Comparison of ENCODE assay signal across 8 cellular contexts in the genomic region with DNA sequence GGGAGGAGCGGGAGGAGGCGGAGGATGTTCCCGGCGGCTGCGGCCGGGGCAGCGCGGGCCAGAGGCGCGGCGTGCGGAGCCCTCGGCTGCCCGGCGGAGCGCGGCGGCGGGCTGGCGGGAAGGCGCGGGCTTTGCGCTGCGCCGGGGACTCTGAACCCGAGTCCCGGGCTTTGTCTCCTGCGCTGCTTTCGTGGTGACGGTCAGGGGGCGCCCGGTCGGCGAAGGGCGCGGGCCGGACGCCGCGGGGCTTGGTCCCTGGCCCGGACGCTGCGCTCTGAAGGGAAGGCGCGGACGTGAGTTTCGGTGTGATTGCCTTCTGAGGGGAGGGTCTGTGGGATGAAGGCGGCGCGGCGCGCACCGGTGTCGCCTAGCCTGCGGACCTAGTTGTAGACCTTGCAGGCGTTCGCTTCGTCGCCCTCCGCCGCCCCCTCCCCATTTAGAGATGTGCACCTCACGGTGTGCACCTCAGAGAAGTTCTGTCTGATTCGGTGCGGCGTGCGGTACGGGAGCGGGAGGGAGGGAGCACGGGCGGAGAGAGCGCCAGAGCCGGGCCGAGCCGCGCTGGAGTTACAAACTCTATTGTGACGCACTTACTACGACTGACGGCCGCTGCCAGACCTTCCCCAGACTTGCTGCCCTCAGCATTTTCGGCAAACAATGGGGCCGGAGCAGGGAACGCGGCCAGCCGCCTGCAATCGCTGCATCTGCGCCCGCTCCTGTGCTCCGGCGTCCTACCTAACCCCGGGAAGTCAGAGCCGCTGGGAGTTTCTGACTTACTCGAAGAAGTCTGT. TPM values are rescaled to one million over a fixed set of nuclear protein-coding genes. Genes with fewer than 3 reads are reported as not detected.
DNase-seq lines count a peak whose midpoint lies in the region; ATAC-seq and TF ChIP-seq lines count a peak whose summit lies in the region.

No MANE protein-coding gene starts in this region.

- H3K36me3 ChIP-seq in OCI-LY1 (ENCODE audit: insufficient read depth, low read length) (peaks cover 68% of the 10 kb centered on the region), transverse colon (peaks cover 0 to 25% (median 2%) of the 10 kb centered on the region in 4 donors)

- H3K27me3 ChIP-seq in OCI-LY1 (ENCODE audit: insufficient read depth, low read length) (no peaks in the 10 kb centered on the region), transverse colon (peaks cover 25% of the 10 kb centered on the region)

- H3K4me1 ChIP-seq in OCI-LY1 (ENCODE audit: insufficient read depth, low read length, severe bottlenecking) (peaks cover 72% of the 10 kb centered on the region), transverse colon (peaks cover 11 to 48% (median 35%) of the 10 kb centered on the region in 4 donors)

- peaks cover 5% of the 10 kb centered on the region; the same call in 1 of the 2 replicates for H4K20me1 ChIP-seq in OCI-LY1 (ENCODE audit: insufficient read depth, low read length)

- TF ChIP-seq POLR2A in transverse colon (IDR thresholded peaks at IDR 0.05) = peak; percentile 36

- peak; percentile 15 to 40 for ATAC-seq in natural killer cell treated with Interleukin-12 subunit alpha and Interleukin-12 subunit beta and Interleukin-15 and Interleukin-18, amount 100 ng/mL, for 72 hours
- no peak for ATAC-seq in HG02870 (IDR thresholded peaks at IDR 0.05; ENCODE audit: unreplicated experiment)

- no peaks in the 10 kb centered on the region for H3K9me2 ChIP-seq in OCI-LY1 (ENCODE audit: low read depth, low read length)

- no peak for TF ChIP-seq CTCF in HFFc6 (IDR thresholded peaks at IDR 0.05)
- no peak for TF ChIP-seq CTCF in OCI-LY1 (IDR thresholded peaks at IDR 0.05; ENCODE audit: low read length)
- no peak for TF ChIP-seq CTCF in transverse colon (IDR thresholded peaks at IDR 0.05)

- peak overlapping the region; percentile 80 for H3K4me2 ChIP-seq in OCI-LY1 (ENCODE audit: low read length)

- peak; percentile 72 for DNase-seq in COLO668 (lab: John Stamatoyannopoulos, UW; ENCODE audit: unreplicated experiment)
- DNase-seq in HFFc6 = peak; percentile 42
- peak; percentile 38 for DNase-seq in activated naive CD4-positive, alpha-beta T cell treated with anti-CD3 and anti-CD28 coated beads for 36 hours
- DNase-seq in foreskin melanocyte = peak; percentile 61
- DNase-seq in natural killer cell treated with Interleukin-12 subunit alpha and Interleukin-12 subunit beta and Interleukin-15 and Interleukin-18, amount 100 ng/mL, for 72 hours (ENCODE audit: low spot score) = peak; percentile 63
- DNase-seq in transverse colon = peak; percentile 74

- WGBS in transverse colon (ENCODE audit: low coverage in 1 of 2), 2 donors = 2% methylated on average over 30 of the region's 92 CpGs; no CpG with 5 or more reads in 1 of the 2 donors

- peak overlapping the region; percentile 53 for H3K27ac ChIP-seq in OCI-LY1 (ENCODE audit: low read depth, low read length, poor library complexity, severe bottlenecking)
- peak overlapping the region; percentile 83 to 90 (median 86) for H3K27ac ChIP-seq in transverse colon

- CTCF ChIA-PET in activated naive CD4-positive, alpha-beta T cell treated with anti-CD3 and anti-CD28 coated beads for 36 hours (lab: Charles Lee) = no interaction called here

- no peak overlapping the region for H2AFZ ChIP-seq in OCI-LY1 (ENCODE audit: low read length)

- no peak for TF ChIP-seq EP300 in transverse colon (IDR thresholded peaks at IDR 0.05; ENCODE audit: low read depth)

- H3K9me3 ChIP-seq in OCI-LY1 (ENCODE audit: low read length) (no peaks in the 10 kb centered on the region), transverse colon (no peaks in the 10 kb centered on the region)

- H3K4me3 Mint-ChIP-seq in HFFc6 = peak overlapping the region; percentile 88
- peak overlapping the region; percentile 83 for H3K4me3 Mint-ChIP-seq in activated naive CD4-positive, alpha-beta T cell treated with anti-CD3 and anti-CD28 coated beads for 36 hours
- peak overlapping the region; percentile 82 for H3K4me3 Mint-ChIP-seq in natural killer cell treated with Interleukin-12 subunit alpha and Interleukin-12 subunit beta and Interleukin-15 and Interleukin-18, amount 100 ng/mL, for 72 hours

- peak overlapping the region; percentile 68 for H3K9ac ChIP-seq in OCI-LY1 (ENCODE audit: low read length)

- H3K4me3 ChIP-seq in OCI-LY1 (ENCODE audit: low read depth, low read length, poor library complexity, severe bottlenecking) (peak overlapping the region; percentile 89), transverse colon (peak overlapping the region; percentile 23 to 73 (median 70))

- H3K36me3 Mint-ChIP-seq in HFFc6 (ENCODE audit: low read depth) = no peaks in the 10 kb centered on the region
- H3K36me3 Mint-ChIP-seq in activated naive CD4-positive, alpha-beta T cell treated with anti-CD3 and anti-CD28 coated beads for 36 hours (ENCODE audit: low read depth) = peaks cover 35% of the 10 kb centered on the region
- peaks cover 26% of the 10 kb centered on the region for H3K36me3 Mint-ChIP-seq in natural killer cell treated with Interleukin-12 subunit alpha and Interleukin-12 subunit beta and Interleukin-15 and Interleukin-18, amount 100 ng/mL, for 72 hours

- in situ Hi-C loops in transverse colon (cut with MboI; ENCODE audit: low pct_ligation_motif_present in 1 of 4, low pct_unique_long_range_greater_than_20kb in 1 of 4, low sequenced_read_pairs in 3 of 4) = loop anchor here in 3 of 4 donors (25.0 kb wide), 3 partner anchors 311 to 589 kb away; no protein-coding TSS in a partner anchor

- H3K9me3 Mint-ChIP-seq in HFFc6 = peaks cover 3% of the 10 kb centered on the region; the same call in 1 of the 2 replicates
- no peaks in the 10 kb centered on the region for H3K9me3 Mint-ChIP-seq in activated naive CD4-positive, alpha-beta T cell treated with anti-CD3 and anti-CD28 coated beads for 36 hours
- no peaks in the 10 kb centered on the region for H3K9me3 Mint-ChIP-seq in natural killer cell treated with Interleukin-12 subunit alpha and Interleukin-12 subunit beta and Interleukin-15 and Interleukin-18, amount 100 ng/mL, for 72 hours

- H3K27ac Mint-ChIP-seq in HFFc6 = peak overlapping the region; percentile 49
- no peak overlapping the region for H3K27ac Mint-ChIP-seq in activated naive CD4-positive, alpha-beta T cell treated with anti-CD3 and anti-CD28 coated beads for 36 hours
- H3K27ac Mint-ChIP-seq in natural killer cell treated with Interleukin-12 subunit alpha and Interleukin-12 subunit beta and Interleukin-15 and Interleukin-18, amount 100 ng/mL, for 72 hours = peak overlapping the region in 1 of 2 donors; percentile 41

- intact Hi-C loops in activated naive CD4-positive, alpha-beta T cell treated with anti-CD3 and anti-CD28 coated beads for 36 hours (cut with micrococcal nuclease) = loop anchor here (1.0 to 5.0 kb wide), 2 partner anchors 11 to 446 kb away; a partner anchor contains a TSS
- intact Hi-C loops in transverse colon (cut with DNase I; ENCODE audit: low total_unique reads) = no loop called here

- peaks cover 9% of the 10 kb centered on the region; the same call in 1 of the 2 replicates for H3K27me3 Mint-ChIP-seq in HFFc6 (ENCODE audit: insufficient read depth)
- peaks cover 17% of the 10 kb centered on the region for H3K27me3 Mint-ChIP-seq in activated naive CD4-positive, alpha-beta T cell treated with anti-CD3 and anti-CD28 coated beads for 36 hours (ENCODE audit: low read depth)
- H3K27me3 Mint-ChIP-seq in natural killer cell treated with Interleukin-12 subunit alpha and Interleukin-12 subunit beta and Interleukin-15 and Interleukin-18, amount 100 ng/mL, for 72 hours = peaks cover 10 to 11% of the 10 kb centered on the region in 2 donors

- peaks cover 69% of the 10 kb centered on the region for H3K79me2 ChIP-seq in OCI-LY1 (ENCODE audit: insufficient read depth, low read length)

- H3F3A ChIP-seq in OCI-LY1 (ENCODE audit: insufficient read depth, low read length) = no peaks in the 10 kb centered on the region

- H3K4me1 Mint-ChIP-seq in HFFc6 (ENCODE audit: low read depth) = peaks cover 10% of the 10 kb centered on the region
- peaks cover 41% of the 10 kb centered on the region for H3K4me1 Mint-ChIP-seq in activated naive CD4-positive, alpha-beta T cell treated with anti-CD3 and anti-CD28 coated beads for 36 hours (ENCODE audit: low read depth)
- H3K4me1 Mint-ChIP-seq in natural killer cell treated with Interleukin-12 subunit alpha and Interleukin-12 subunit beta and Interleukin-15 and Interleukin-18, amount 100 ng/mL, for 72 hours (ENCODE audit: low read depth in 2 of 2) = peaks cover 41 to 43% of the 10 kb centered on the region in 2 donors

RNA-seq across cellular contexts. Expression of a gene that starts 2.1 kb away (rescaled TPM):
- total RNA-seq in HFFc6 (2021; fragmentation: NEBNext Ultra II Directional; extraction: Animal tissue kit (Norgen Biotek cat#: 25700)) = under 1 TPM; 0.67 to 0.95 (median 0.81) TPM
- 10 to 100 TPM; 11.5 to 12.8 TPM for total RNA-seq in activated naive CD4-positive, alpha-beta T cell treated with anti-CD3 and anti-CD28 coated beads for 36 hours
- 10 to 100 TPM; 19.2 to 26.6 TPM for total RNA-seq in natural killer cell treated with Interleukin-12 subunit alpha and Interleukin-12 subunit beta and Interleukin-15 and Interleukin-18, amount 100 ng/mL, for 72 hours
- 10 to 100 TPM in 3 of 4 donors, 1 to 10 TPM in 1; 8.8 to 41.8 (median 36.1) TPM for total RNA-seq in transverse colon

Comparison
In these comparisons a context has a peak if more than half of its experiments do, and no peak if none do; other contexts are left out.
1. RNA of a gene that starts 2.1 kb away (total RNA-seq): 8.8 to 41.8 TPM in transverse colon, 19.2 to 26.6 TPM in natural killer cell treated with Interleukin-12 subunit alpha and Interleukin-12 subunit beta and Interleukin-15 and Interleukin-18, amount 100 ng/mL, for 72 hours and 11.5 to 12.8 TPM in activated naive CD4-positive, alpha-beta T cell treated with anti-CD3 and anti-CD28 coated beads for 36 hours; 0.67 to 0.95 TPM in HFFc6; every median in the first group is over 4 times any median in the second.
2. Peak in every context shown above with its lines, with median percentiles within 50 percentile points of each other: DNase-seq and H3K4me3 Mint-ChIP-seq.